1 cellular context compared by ENCODE assay signal in genomic region chr1:152001631-152002584, GRCh38.
TF ChIP-seq lines count a peak whose summit lies in the region.

No MANE protein-coding gene starts in this region.

TF ChIP-seq in HCT116, 20 proteins besides CTCF, POLR2A, EP300 and RAD21 (continued from another document):
- no peak for TF ChIP-seq REST (IDR thresholded peaks at IDR 0.05; ENCODE audit: low read depth)
- no peak for TF ChIP-seq JUND (IDR thresholded peaks at IDR 0.05)
- no peak for TF ChIP-seq ZBTB33 (IDR thresholded peaks at IDR 0.05; ENCODE audit: extremely low read depth, insufficient replicate concordance, low read length)
